ENCODE assay signal across 21 cellular contexts in genomic region chr3:84175449-84175848, GRCh38.
"Had no signal": no experiment of that assay in that cellular context is flagged by ENCODE, and none has a peak within 500 bp of the region (broad histone marks: within the 10 kb centered on the region; RNA-seq: fewer than 3 reads in every experiment).

No MANE protein-coding gene starts in this region.

- H3K4me3 ChIP-seq: cardiac muscle cell, lower lobe of right lung, sigmoid colon, smooth muscle cell, testis, uterus had no signal

- H3K36me3 ChIP-seq: cardiac muscle cell, lower lobe of right lung, sigmoid colon, uterus had no signal

- ATAC-seq: activated CD4-positive, CD25-positive, alpha-beta regulatory T cell treated with anti-CD3 and anti-CD28 coated beads, Interleukin-2, amount 50 U/mL, for 24 hours; activated naive CD8-positive, alpha-beta T cell treated with anti-CD3 and anti-CD28 coated beads, Interleukin-2, amount 50 U/mL, for 24 hours; foreskin keratinocyte; lower lobe of right lung; naive thymus-derived CD4-positive, alpha-beta T cell had no signal

- H3K4me1 ChIP-seq: foreskin keratinocyte, lower lobe of right lung, sigmoid colon, testis, uterus had no signal

- H3K9me3 ChIP-seq: lower lobe of right lung, sigmoid colon, testis, uterus had no signal

- DNase-seq: activated CD4-positive, alpha-beta memory T cell treated with anti-CD3 and anti-CD28 coated beads, Interleukin-2, amount 10 ng/mL, durations not matched to agents 7 days and 5 days; activated CD4-positive, alpha-beta T cell treated with anti-CD3 and anti-CD28 coated beads, Interleukin-2, amount 10 ng/mL, durations not matched to agents 24 days and 14 days; activated effector memory CD4-positive, alpha-beta T cell treated with anti-CD3 and anti-CD28 coated beads, Interleukin-2, amount 50 U/mL, for 16 hours; activated naive CD4-positive, alpha-beta T cell treated with anti-CD3 and anti-CD28 coated beads, Interleukin-2, amount 10 ng/mL, durations not matched to agents 7 days and 5 days; activated naive CD8-positive, alpha-beta T cell treated with anti-CD3 and anti-CD28 coated beads, Interleukin-2, amount 50 U/mL, for 24 hours; effector CD4-positive, alpha-beta T cell; erythroblast; foreskin keratinocyte; kidney; lower lobe of right lung; naive thymus-derived CD4-positive, alpha-beta T cell; posterior cingulate gyrus; sigmoid colon; stimulated activated CD4-positive, alpha-beta T cell treated with anti-CD3 and anti-CD28 coated beads, Interleukin-4, amount 100 ng/mL, for 1 hour; stimulated activated naive CD4-positive, alpha-beta T cell; testis; trophoblast cell; uterus had no signal
